ENCODE assay signal across 8 cellular contexts in the genomic region with DNA sequence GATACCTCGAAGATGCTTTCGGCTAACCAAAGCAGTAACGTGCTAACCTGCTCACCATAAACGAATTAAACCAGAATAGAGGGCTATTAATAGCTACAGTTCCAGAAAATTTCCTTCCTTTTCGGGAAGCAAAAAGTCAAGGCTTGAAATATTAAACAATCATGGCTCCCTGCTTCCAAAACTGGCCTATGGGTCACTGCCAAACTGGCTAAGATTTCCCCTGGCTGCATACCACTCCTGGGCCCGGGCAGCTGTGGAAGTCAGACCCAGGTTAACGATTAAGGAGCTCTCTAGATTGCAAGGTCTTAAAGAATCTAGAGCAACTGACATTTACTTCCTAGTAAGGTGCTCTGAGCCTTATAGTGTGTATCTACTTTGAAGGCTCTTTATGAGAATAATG. TPM values are rescaled to one million over a fixed set of nuclear protein-coding genes. Genes with fewer than 3 reads are reported as not detected.
A peak's percentile ranks its signal among the peaks of the same experiment; 100 is the strongest.
DNase-seq lines count a peak whose midpoint lies in the region; ATAC-seq, FAIRE-seq and TF ChIP-seq lines count a peak whose summit lies in the region.

No MANE protein-coding gene starts in this region.

- H3K4me1 ChIP-seq in liver (ENCODE audit: control insufficient read depth in 4 of 4, insufficient read depth in 4 of 4, low read length in 3 of 4) (peaks cover 0 to 10% (median 8%) of the 10 kb centered on the region in 4 donors), HepG2 (ENCODE audit: insufficient read depth, low read length) (0 out of 2 replicates have a peak, but pooled peaks cover 5% of the 10 kb centered on the region), mesendoderm (ENCODE audit: control insufficient read depth, low read depth, low read length) (peaks cover 19% of the 10 kb centered on the region), uterus (peaks cover 0 to 3% of the 10 kb centered on the region in 2 donors)

- H2BK15ac ChIP-seq in mesendoderm (replicated peaks; ENCODE audit: low read depth): peak overlapping the region; percentile 8

- TF ChIP-seq CTCF in liver (IDR thresholded peaks at IDR 0.05; ENCODE audit: low read depth, low read length, missing input control) (no peak), HepG2 (CRISPR knock-in tag; IDR thresholded peaks at IDR 0.05) (no peak), bronchial epithelial cell (IDR thresholded peaks at IDR 0.05; ENCODE audit: insufficient read depth, low read length, severe bottlenecking) (no peak), uterus (IDR thresholded peaks at IDR 0.05) (no peak)

- H4K20me1 ChIP-seq in HepG2 (ENCODE audit: insufficient read depth, low read length): no peaks in the 10 kb centered on the region

- DNase-seq in HepG2 (ENCODE audit: low spot score) (no peak), bronchial epithelial cell (ENCODE audit: low read depth) (no peak), mesendoderm (no peak), uterus (no peak), urothelium cell line (ENCODE audit: low spot score) (no peak), LoVo (ENCODE audit: low spot score) (no peak)
- DNase-seq in NK-92 treated with Interleukin-12 subunit alpha and Interleukin-12 subunit beta, amount 100 ng/mL, for 24 hours (lab: John Stamatoyannopoulos, UW): no peak

- POLR2A ChIA-PET in HepG2 (lab: Yijun Ruan, JAX): no interaction called here

- peaks cover 0 to 2% (median 0%) of the 10 kb centered on the region in 4 donors for H3K36me3 ChIP-seq in liver (ENCODE audit: control insufficient read depth in 4 of 4, insufficient read depth in 3 of 4, low read depth in 1 of 4, low read length in 3 of 4)
- H3K36me3 ChIP-seq in HepG2 (replicated peaks in 1 of 2; ENCODE audit: control insufficient read depth in 1 of 2, insufficient read depth in 2 of 2, low read length in 2 of 2): no peaks in the 10 kb centered on the region
- no peaks in the 10 kb centered on the region for H3K36me3 ChIP-seq in bronchial epithelial cell (ENCODE audit: control insufficient read depth, insufficient read depth, low read length)
- no peaks in the 10 kb centered on the region for H3K36me3 ChIP-seq in mesendoderm (ENCODE audit: control insufficient read depth, insufficient read depth, low read length)
- no peaks in the 10 kb centered on the region for H3K36me3 ChIP-seq in uterus

- H3K56ac ChIP-seq in mesendoderm (ENCODE audit: low read length): peak overlapping the region; percentile 99

- H3K23ac ChIP-seq in mesendoderm (ENCODE audit: low read length): peak overlapping the region; percentile 39

- TF ChIP-seq EP300 in HepG2 (IDR thresholded peaks at IDR 0.05; ENCODE audit: low read depth in 2 of 2, low read length in 2 of 2): no peak
- no peak for TF ChIP-seq EP300 in HepG2 (CRISPR knock-in tag; IDR thresholded peaks at IDR 0.05; ENCODE audit: borderline replicate concordance)

- no peak for FAIRE-seq in HepG2 (lab: Jason Lieb, UNC)
- no peak for FAIRE-seq in bronchial epithelial cell (lab: Jason Lieb, UNC)
- FAIRE-seq in urothelium cell line (lab: Jason Lieb, UNC): no peak

- in situ Hi-C loops in HepG2 (cut with HindIII; ENCODE audit: extremely low pct_ligation_motif_present, low pct_unique_long_range_greater_than_20kb): no loop called here

- ATAC-seq in HepG2: no peak

- H3K79me1 ChIP-seq in mesendoderm (ENCODE audit: low read length): no peaks in the 10 kb centered on the region

- H4K8ac ChIP-seq in mesendoderm (ENCODE audit: low read depth, low read length): no peak overlapping the region

- H3K18ac ChIP-seq in mesendoderm (ENCODE audit: low read length): peak overlapping the region; percentile 99

- H3K9me3 ChIP-seq in liver (ENCODE audit: control insufficient read depth in 4 of 4, low read length in 3 of 4): no peaks in the 10 kb centered on the region
- no peaks in the 10 kb centered on the region for H3K9me3 ChIP-seq in HepG2 (ENCODE audit: low read length)
- H3K9me3 ChIP-seq in uterus: no peaks in the 10 kb centered on the region

- H3K27ac ChIP-seq in liver (ENCODE audit: low read depth in 1 of 2, low read length in 2 of 2) (no peak overlapping the region), HepG2 (ENCODE audit: extremely low read length, insufficient read depth, low read length) (no peak overlapping the region), mesendoderm (ENCODE audit: low read depth, low read length) (no peak overlapping the region), uterus (peak overlapping the region; percentile 94 to 96)

- H3K79me2 ChIP-seq in HepG2 (ENCODE audit: insufficient read depth, low read length): no peaks in the 10 kb centered on the region
- peaks cover 64% of the 10 kb centered on the region for H3K79me2 ChIP-seq in mesendoderm (ENCODE audit: control insufficient read depth, insufficient read depth, low read length)

- H3K4ac ChIP-seq in mesendoderm (ENCODE audit: low read depth, low read length): peak overlapping the region; percentile 85

- H3K27me3 ChIP-seq in liver (ENCODE audit: control insufficient read depth in 4 of 4, insufficient read depth in 4 of 4, low read length in 3 of 4) (no peaks in the 10 kb centered on the region), HepG2 (ENCODE audit: control insufficient read depth in 1 of 2, insufficient read depth in 2 of 2, low read length in 2 of 2) (peaks cover 2 to 37% of the 10 kb centered on the region in 2 experiments), bronchial epithelial cell (ENCODE audit: control insufficient read depth, insufficient read depth, low read length) (no peaks in the 10 kb centered on the region), mesendoderm (ENCODE audit: insufficient read depth, low read length, poor library complexity) (no peaks in the 10 kb centered on the region), uterus (no peaks in the 10 kb centered on the region)

- H3K4me3 ChIP-seq in liver (ENCODE audit: low read depth in 1 of 3, low read length in 3 of 3) (peak overlapping the region; percentile 75 to 93 (median 92)), HepG2 (replicated peaks in 1 of 3; ENCODE audit: insufficient read depth in 1 of 3, low read depth in 2 of 3, low read length in 3 of 3) (no peak overlapping the region), bronchial epithelial cell (ENCODE audit: low read depth, low read length) (peak overlapping the region; percentile 63), mesendoderm (ENCODE audit: low read length) (peak overlapping the region; percentile 91), uterus (peak overlapping the region; percentile 77 to 87)

- CTCF ChIA-PET in HepG2 (lab: Yijun Ruan, JAX; ENCODE audit: low intra/inter-chr PET ratio, low total read pairs): no interaction called here

- TF ChIP-seq POLR2A in HepG2 (IDR thresholded peaks at IDR 0.05; ENCODE audit: insufficient read depth in 1 of 2, low read depth in 2 of 2, low read length in 2 of 2) (no peak), uterus (IDR thresholded peaks at IDR 0.05) (no peak)

- H2BK120ac ChIP-seq in mesendoderm (ENCODE audit: low read depth, low read length): no peak overlapping the region

- no peak overlapping the region for H3K4me2 ChIP-seq in HepG2 (ENCODE audit: low read depth, low read length)
- H3K4me2 ChIP-seq in mesendoderm (ENCODE audit: low read length): peak overlapping the region; percentile 72

- TF ChIP-seq RAD21 in liver (IDR thresholded peaks at IDR 0.05) (no peak), HepG2 (CRISPR knock-in tag; IDR thresholded peaks at IDR 0.05) (no peak)

- no TSS peak for BruUV-seq in HepG2 (replicated peaks; lab: Mats Ljungman, UMichigan)

- H2AK5ac ChIP-seq in mesendoderm (ENCODE audit: low read length): no peak overlapping the region

- H3K9ac ChIP-seq in liver (ENCODE audit: low read depth in 1 of 2, low read length in 2 of 2) (peak overlapping the region in 1 of 2 donors; percentile 50), HepG2 (ENCODE audit: insufficient read depth, low read depth, low read length) (no peak overlapping the region), mesendoderm (ENCODE audit: low read length) (peak overlapping the region; percentile 96)

- H2BK5ac ChIP-seq in mesendoderm (ENCODE audit: low read length): peak overlapping the region; percentile 51

- intact Hi-C loops in HepG2 (cut with micrococcal nuclease; ENCODE audit: unreplicated experiment) (no loop called here), uterus (cut with DNase I; ENCODE audit: low total_unique reads) (no loop called here)

- no peak overlapping the region for H2AFZ ChIP-seq in HepG2 (ENCODE audit: low read length)

- no peak overlapping the region for H4K5ac ChIP-seq in mesendoderm (ENCODE audit: low read length)

- 54% methylated on average over 7 of the region's 7 CpGs for WGBS in liver
- WGBS in HepG2 (ENCODE audit: low lambda C conversion rate): 22% methylated on average over 7 of the region's 7 CpGs
- WGBS in mesendoderm (ENCODE audit: extremely low coverage, insufficient coverage, low lambda C conversion rate): no CpG with 5 or more reads among the region's 7 CpGs

TF ChIP-seq in HepG2, 621 proteins besides CTCF, POLR2A, EP300 and RAD21 (continues in another document):
- no peak for TF ChIP-seq ZNF562 (CRISPR knock-in tag; IDR thresholded peaks at IDR 0.05; ENCODE audit: borderline replicate concordance)

RNA-seq across cellular contexts. Expression of a gene that starts 1.7 kb away (rescaled TPM):
- total RNA-seq in liver (10 to 100 TPM in 1 of 2 donors, 1 to 10 TPM in 1; 5.5 to 29.5 TPM), HepG2 (2016; rRNA removed; fragmentation: Illumina TruSeq; extraction: Trizol) (0.20 and 0.24 TPM in 2 replicates), bronchial epithelial cell (62.1 and 64.8 TPM in 2 replicates), uterus (100 to 1,000 TPM in 1 of 4 donors, 10 to 100 TPM in 3; 20.6 to 107 (median 41.5) TPM)
- polyA plus RNA-seq in liver (1 to 10 TPM; 2.2 to 8.9 TPM), HepG2 (2011; rRNA removed) (0.01 and 0.03 TPM in 2 replicates)
- total RNA-seq in HepG2 (2016; cell fraction: cytosol; rRNA removed; fragmentation: Illumina TruSeq; extraction: Trizol; ENCODE audit: low read depth): under 0.01 TPM in 2 replicates
- total RNA-seq in HepG2 (2016; cell fraction: insoluble cytoplasmic fraction; rRNA removed; fragmentation: Illumina TruSeq; extraction: Trizol): 0.07 and 0.19 TPM in 2 replicates
- 0.03 TPM in 2 replicates for total RNA-seq in HepG2 (2016; cell fraction: membrane; rRNA removed; fragmentation: Illumina TruSeq; extraction: Trizol)
- 0.06 and 0.22 TPM in 2 replicates for total RNA-seq in HepG2 (2016; cell fraction: nucleus; rRNA removed; fragmentation: Illumina TruSeq; extraction: Trizol)
- 0.03 and 0.06 TPM in 2 replicates for polyA plus RNA-seq in HepG2 (2011; cell fraction: cytosol; rRNA removed)
- polyA plus RNA-seq in HepG2 (2011; cell fraction: nucleus; rRNA removed): 0.05 TPM in 2 replicates
- 0.03 TPM in 2 replicates for polyA plus RNA-seq in HepG2 (2012)
- polyA plus RNA-seq in HepG2 (2016; cell fraction: cytosol; fragmentation: Illumina TruSeq; extraction: Trizol; ENCODE audit: low read depth): not detected in 2 replicates
- polyA plus RNA-seq in HepG2 (2016; cell fraction: insoluble cytoplasmic fraction; fragmentation: Illumina TruSeq; extraction: Trizol; ENCODE audit: low read depth): 0.04 and 0.26 TPM in 2 replicates
- polyA plus RNA-seq in HepG2 (2016; cell fraction: membrane; fragmentation: Illumina TruSeq; extraction: Trizol; ENCODE audit: low read depth): 0.02 TPM in 2 replicates
- polyA plus RNA-seq in HepG2 (2016; cell fraction: nucleus; fragmentation: Illumina TruSeq; extraction: Trizol; ENCODE audit: insufficient read depth, low read depth): 0.05 and 0.31 TPM in 2 replicates
- polyA minus RNA-seq in HepG2 (2011; rRNA and poly(A)+ RNA removed; ENCODE audit: low replicate concordance): 0.10 and 17.0 TPM in 2 replicates
- 0.10 and 0.53 TPM in 2 replicates for polyA minus RNA-seq in HepG2 (2011; cell fraction: cytosol; rRNA and poly(A)+ RNA removed)
- polyA minus RNA-seq in HepG2 (2011; cell fraction: nucleus; rRNA and poly(A)+ RNA removed): 0.12 and 0.26 TPM in 2 replicates
- 37.8 TPM for polyA plus RNA-seq in mesendoderm (2013, experiment 1 of 2)
- polyA plus RNA-seq in mesendoderm (2013, experiment 2 of 2): 36.9 TPM

Comparison
In these comparisons a context has a peak if more than half of its experiments do, and no peak if none do; other contexts are left out.
1. H3K4me3 ChIP-seq: peak in liver (3 of 3), bronchial epithelial cell (single experiment), mesendoderm (single experiment) and uterus (2 of 2); none in HepG2 (0 of 3).
2. RNA of a gene that starts 1.7 kb away (total RNA-seq): 62.1 to 64.8 TPM in bronchial epithelial cell, 20.6 to 107 TPM in uterus and 5.5 to 29.5 TPM in liver; under 0.01 to 0.24 TPM in HepG2; every median in the first group is over 4 times any median in the second.
3. H3K27ac ChIP-seq: peak in uterus (2 of 2); none in liver (0 of 2), HepG2 (single experiment) and mesendoderm (single experiment).